8 cellular contexts compared by ENCODE assay signal in the genomic region with DNA sequence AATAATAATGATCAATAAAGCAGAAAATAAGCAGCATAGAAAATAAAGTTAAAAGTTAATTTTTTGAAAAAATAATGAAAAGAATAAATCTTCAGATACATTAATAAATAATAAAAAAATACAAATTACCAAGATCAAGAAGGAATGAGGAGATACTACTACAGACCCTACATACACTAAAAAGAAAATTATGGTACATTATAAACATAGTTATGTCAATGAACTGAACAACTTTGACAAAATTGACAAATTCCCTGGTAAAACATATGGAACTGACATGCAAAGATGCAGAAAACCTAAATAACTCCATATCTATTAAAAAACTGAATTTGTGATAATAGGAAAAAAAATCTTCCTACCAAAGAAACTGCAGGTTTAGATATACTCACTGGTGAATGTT.
"Had no signal": no experiment of that assay in that cellular context is flagged by ENCODE, and none has a peak within 500 bp of the region (broad histone marks: within the 10 kb centered on the region; RNA-seq: fewer than 3 reads in every experiment).

No MANE protein-coding gene starts in this region.

- ATAC-seq: HCT116, HepG2 had no signal

- H3K9me3 ChIP-seq: HAP-1 had no signal

- H3K4me3 ChIP-seq: GM23248, HAP-1 had no signal

- DNase-seq: GM23248, GOT3, H7, KBM-7 had no signal

- H3K36me3 ChIP-seq: HAP-1 had no signal

- H3K4me1 ChIP-seq: HAP-1 had no signal

- FAIRE-seq: HepG2 had no signal

- H3K27ac ChIP-seq: GM23248, HL-60 had no signal
